ENCODE assay signal across 1 cellular context in genomic region chr1:34976384-34977209, GRCh38.
TF ChIP-seq lines count a peak whose summit lies in the region.

No MANE protein-coding gene starts in this region.

TF ChIP-seq in H1, 55 proteins besides CTCF, POLR2A, EP300 and RAD21 (continued from another document):
- TF ChIP-seq SAP30 (IDR thresholded peaks at IDR 0.05; ENCODE audit: insufficient read depth, insufficient replicate concordance, low read length) = no peak
- no peak for TF ChIP-seq CBX5 (IDR thresholded peaks at IDR 0.05; ENCODE audit: low read depth, low read length)
- no peak for TF ChIP-seq SIX5 (IDR thresholded peaks at IDR 0.05; ENCODE audit: low read depth, low read length)
